ENCODE assay signal across 13 cellular contexts in genomic region chr12:124856842-124857178, GRCh38.
"Had no signal": no experiment of that assay in that cellular context is flagged by ENCODE, and none has a peak within 500 bp of the region (broad histone marks: within the 10 kb centered on the region; RNA-seq: fewer than 3 reads in every experiment).

No MANE protein-coding gene starts in this region.

- H3K27ac ChIP-seq: epithelial cell of prostate, tibial artery had no signal

- H3K9me3 ChIP-seq: tibial artery, uterus had no signal

- H3K36me3 ChIP-seq: tibial artery, uterus had no signal

- ATAC-seq: effector memory CD8-positive, alpha-beta T cell; naive thymus-derived CD4-positive, alpha-beta T cell had no signal

- DNase-seq: activated CD4-positive, alpha-beta T cell treated with anti-CD3 and anti-CD28 coated beads for 4 hours; activated CD8-positive, alpha-beta memory T cell treated with anti-CD3 and anti-CD28 coated beads, Interleukin-2, amount 50 U/mL, for 4 hours; activated CD8-positive, alpha-beta T cell treated with anti-CD3 and anti-CD28 coated beads for 36 hours; activated naive CD8-positive, alpha-beta T cell treated with anti-CD3 and anti-CD28 coated beads, Interleukin-2, amount 10 ng/mL, durations not matched to agents 7 days and 5 days; effector memory CD8-positive, alpha-beta T cell; hippocampal formation; naive thymus-derived CD4-positive, alpha-beta T cell; stimulated activated CD4-positive, alpha-beta T cell treated with anti-CD3 and anti-CD28 coated beads, Interleukin-12 subunit alpha, Interleukin-12 subunit beta, amount 100 ng/mL, for 4 hours; T-helper 9 cell; tibial artery; uterus had no signal

- H3K4me3 ChIP-seq: lung, tibial artery, uterus had no signal

- H3K27me3 ChIP-seq: tibial artery, uterus had no signal
